ENCODE assay signal across 7 cellular contexts in genomic region chr11:18844753-18845367, GRCh38. TPM values are rescaled to one million over a fixed set of nuclear protein-coding genes. Genes with fewer than 3 reads are reported as not detected.
A peak's percentile ranks its signal among the peaks of the same experiment; 100 is the strongest.
DNase-seq lines count a peak whose midpoint lies in the region; ATAC-seq and TF ChIP-seq lines count a peak whose summit lies in the region.

No MANE protein-coding gene starts in this region.

- peaks cover 4% of the 10 kb centered on the region for H3K9me3 Mint-ChIP-seq in type B pancreatic cell

- H3K36me3 ChIP-seq in Panc1 (ENCODE audit: control insufficient read depth, insufficient read depth, low read length) = no peaks in the 10 kb centered on the region

- TF ChIP-seq CTCF in GM10248 (IDR thresholded peaks at IDR 0.05; ENCODE audit: control extremely low read depth, extremely low read depth, low read depth, missing control alignments) (peak; percentile 73), Panc1 (IDR thresholded peaks at IDR 0.05) (peak; percentile 83), fibroblast of pulmonary artery (IDR thresholded peaks at IDR 0.05; ENCODE audit: low read length, missing control alignments) (peak; percentile 82), type B pancreatic cell (conservative IDR thresholded peaks at IDR 0.05) (peak; percentile 75)

- in situ Hi-C loops in Panc1 (cut with HindIII; ENCODE audit: low pct_unique_long_range_greater_than_20kb, low sequenced_read_pairs) = no loop called here

- H3K27ac Mint-ChIP-seq in type B pancreatic cell = no peak overlapping the region

- no TSS peak for BruUV-seq in Panc1 (replicated peaks; lab: Mats Ljungman, UMichigan)

- 0 out of 2 replicates have a peak, but pooled peaks cover 8% of the 10 kb centered on the region for H3K27me3 ChIP-seq in Panc1 (ENCODE audit: control insufficient read depth, insufficient read depth, low read length)

- no peak overlapping the region for H3K4me3 Mint-ChIP-seq in type B pancreatic cell

- H3K36me3 Mint-ChIP-seq in type B pancreatic cell = no peaks in the 10 kb centered on the region

- POLR2A ChIA-PET in GM10248 (lab: Yijun Ruan, JAX) (no interaction called here), Panc1 (lab: Charles Lee) (no interaction called here)

- ATAC-seq in HG03159 (IDR thresholded peaks at IDR 0.05; ENCODE audit: unreplicated experiment) (peak; percentile 81), Panc1 (peak; percentile 88), HG02571 (IDR thresholded peaks at IDR 0.05; ENCODE audit: unreplicated experiment) (no peak), GM19395 (IDR thresholded peaks at IDR 0.05; ENCODE audit: unreplicated experiment) (no peak)

- peaks cover 45% of the 10 kb centered on the region for H3K27me3 Mint-ChIP-seq in type B pancreatic cell

- intact Hi-C loops in Panc1 (cut with micrococcal nuclease; ENCODE audit: unreplicated experiment) = no loop called here

- H3K4me1 Mint-ChIP-seq in type B pancreatic cell (ENCODE audit: unreplicated experiment) = no peaks in the 10 kb centered on the region

- H3K4me3 ChIP-seq in Panc1 (ENCODE audit: low read depth in 2 of 2, low read length in 2 of 2) (no peak overlapping the region), fibroblast of pulmonary artery (replicated peaks; ENCODE audit: low read depth, low read length) (no peak overlapping the region)

- CTCF ChIA-PET in GM10248 (lab: Yijun Ruan, JAX) (interaction anchor here (0.6 to 2.2 kb wide), 6 partner anchors 16 to 739 kb away, joined by 3 to 6 read pairs (median 3); partner anchors contain the start of gene SAAL1), Panc1 (lab: Charles Lee) (no interaction called here)

- H3K4me1 ChIP-seq in Panc1 (ENCODE audit: control insufficient read depth, insufficient read depth, low read length) = no peaks in the 10 kb centered on the region

- DNase-seq in GM10248 (ENCODE audit: extremely low spot score) (peak; percentile 28), Panc1 (ENCODE audit: low read depth, low spot score) (peak; percentile 33), fibroblast of pulmonary artery (ENCODE audit: low read depth) (peak; percentile 44), type B pancreatic cell (ENCODE audit: extremely low spot score, unreplicated experiment) (no peak)

- H3K27ac ChIP-seq in Panc1 (ENCODE audit: low read length) = no peak overlapping the region

- no peaks in the 10 kb centered on the region for H3K9me3 ChIP-seq in Panc1 (ENCODE audit: control insufficient read depth, insufficient read depth, low read depth, low read length)

RNA-seq across cellular contexts. Expression of gene PTPN5, which starts 53.3 kb away (rescaled TPM):
- total RNA-seq in Panc1 (2021; ENCODE audit: unreplicated experiment) (not detected), type B pancreatic cell (ENCODE audit: low replicate concordance) (0.48 and 1.7 TPM in 2 replicates)
- polyA plus RNA-seq in Panc1 (2012; ENCODE audit: insufficient read length) = not detected

Comparison
In these comparisons a context has a peak if more than half of its experiments do, and no peak if none do; other contexts are left out.
1. ATAC-seq: peak in HG03159 (single experiment) and Panc1 (single experiment); none in HG02571 (single experiment) and GM19395 (single experiment).
2. Peak in every context shown above with its lines, with median percentiles within 50 percentile points of each other: CTCF ChIP-seq.